1 cellular context compared by ENCODE assay signal in the genomic region with DNA sequence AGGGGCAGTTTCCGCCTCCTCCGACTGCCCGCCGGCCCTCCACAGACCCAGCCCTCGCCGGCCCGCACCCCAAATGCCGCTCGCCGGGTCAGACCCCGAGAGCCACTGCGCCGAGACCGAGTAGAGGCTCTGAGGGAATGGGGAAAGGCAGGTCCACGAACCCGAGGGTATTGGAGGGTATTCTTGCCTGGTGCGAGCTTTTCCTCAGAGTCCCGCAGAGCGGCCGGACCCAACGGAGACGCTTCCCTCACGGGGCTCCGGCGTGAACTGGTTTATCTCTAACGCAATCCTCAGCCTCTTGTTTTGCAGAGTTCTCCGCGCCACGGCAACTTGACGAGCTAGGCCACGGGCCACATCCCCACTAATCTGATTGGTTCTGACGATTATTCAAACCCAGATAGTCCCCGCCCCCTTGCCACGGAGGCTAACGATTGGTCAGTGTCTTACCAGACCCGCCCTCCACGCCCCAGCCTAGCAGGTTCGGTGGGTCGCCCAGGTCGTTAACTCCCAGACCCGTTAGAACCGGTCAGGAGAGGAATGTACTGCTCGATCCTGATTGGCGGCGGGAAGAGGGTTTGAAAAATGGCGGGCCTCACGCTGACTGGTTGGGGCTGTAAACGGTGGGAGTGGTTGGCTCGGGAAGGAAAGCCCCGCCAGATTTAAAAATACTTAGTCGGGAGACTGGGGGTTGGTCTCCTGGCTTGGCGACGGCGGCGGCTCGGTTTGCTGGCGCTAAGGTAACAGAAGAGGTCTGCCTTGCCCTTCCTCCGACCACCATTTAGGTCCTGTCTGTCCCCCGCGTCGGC.
TF ChIP-seq lines count a peak whose summit lies in the region.

A gene (minus strand): TSS at position 274 of the 806 bp plus-strand sequence. CDS start 709 bp downstream, outside the sequence.

TF ChIP-seq in GM12878, 131 proteins besides CTCF, POLR2A, EP300 and RAD21 (continued from another document and continues in another):
- TF ChIP-seq, protein P1, sequence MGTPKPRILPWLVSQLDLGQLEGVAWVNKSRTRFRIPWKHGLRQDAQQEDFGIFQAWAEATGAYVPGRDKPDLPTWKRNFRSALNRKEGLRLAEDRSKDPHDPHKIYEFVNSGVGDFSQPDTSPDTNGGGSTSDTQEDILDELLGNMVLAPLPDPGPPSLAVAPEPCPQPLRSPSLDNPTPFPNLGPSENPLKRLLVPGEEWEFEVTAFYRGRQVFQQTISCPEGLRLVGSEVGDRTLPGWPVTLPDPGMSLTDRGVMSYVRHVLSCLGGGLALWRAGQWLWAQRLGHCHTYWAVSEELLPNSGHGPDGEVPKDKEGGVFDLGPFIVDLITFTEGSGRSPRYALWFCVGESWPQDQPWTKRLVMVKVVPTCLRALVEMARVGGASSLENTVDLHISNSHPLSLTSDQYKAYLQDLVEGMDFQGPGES (IDR thresholded peaks at IDR 0.05) = peak; percentile 86
- TF ChIP-seq SPI1 (IDR thresholded peaks at IDR 0.05; ENCODE audit: borderline replicate concordance, insufficient read depth, low read depth, low read length) (no peak), MEF2A (IDR thresholded peaks at IDR 0.05; ENCODE audit: insufficient read depth, low read depth, low read length) (no peak), BHLHE40 (IDR thresholded peaks at IDR 0.05; ENCODE audit: borderline replicate concordance in 1 of 2, low read depth in 2 of 2, low read length in 1 of 2) (peak in 1 of 2 experiments; percentile 34; a peak in 1 of 4 replicates), ZSCAN29 (IDR thresholded peaks at IDR 0.05) (no peak), POLR2AphosphoS2 (IDR thresholded peaks at IDR 0.05; ENCODE audit: low read depth, low read length) (peak; percentile 85; the same call in 1 of the 2 replicates), TCF3 (IDR thresholded peaks at IDR 0.05; ENCODE audit: borderline replicate concordance, insufficient read depth, low read depth, low read length) (peak; percentile 84; the same call in 1 of the 2 replicates), TCF7 (IDR thresholded peaks at IDR 0.05; ENCODE audit: borderline replicate concordance) (no peak), RAD51 (IDR thresholded peaks at IDR 0.05) (peak; percentile 62; the same call in 1 of the 2 replicates), SIX5 (IDR thresholded peaks at IDR 0.05; ENCODE audit: low read depth, low read length, severe bottlenecking) (no peak), KAT2A (conservative IDR thresholded peaks at IDR 0.05; ENCODE audit: control insufficient read depth, low read depth, low read length) (no peak), CHD4 (IDR thresholded peaks at IDR 0.05) (no peak), TCF12 (IDR thresholded peaks at IDR 0.05; ENCODE audit: low read depth, low read length) (peak; percentile 27; the same call in 1 of the 2 replicates), NBN (IDR thresholded peaks at IDR 0.05) (peak; percentile 67), CREM (IDR thresholded peaks at IDR 0.05; ENCODE audit: low read depth) (peak; percentile 43), FOS (IDR thresholded peaks at IDR 0.05; ENCODE audit: borderline replicate concordance, extremely low read depth, insufficient read length) (peak; percentile 64), SMARCA5 (IDR thresholded peaks at IDR 0.05) (peak; percentile 72), NR2C1 (IDR thresholded peaks at IDR 0.05) (no peak), ZNF24 (IDR thresholded peaks at IDR 0.05) (no peak), FOXM1 (IDR thresholded peaks at IDR 0.05; ENCODE audit: low read depth, low read length) (peak; percentile 97), DPF2 (IDR thresholded peaks at IDR 0.05) (peak; percentile 38; the same call in 1 of the 2 replicates), NFYA (IDR thresholded peaks at IDR 0.05; ENCODE audit: borderline replicate concordance, low read depth, low read length) (peak; percentile 76; the same call in 1 of the 2 replicates), MXI1 (IDR thresholded peaks at IDR 0.05; ENCODE audit: low read depth, low read length) (peak; percentile 90)
- TF ChIP-seq, protein P2, sequence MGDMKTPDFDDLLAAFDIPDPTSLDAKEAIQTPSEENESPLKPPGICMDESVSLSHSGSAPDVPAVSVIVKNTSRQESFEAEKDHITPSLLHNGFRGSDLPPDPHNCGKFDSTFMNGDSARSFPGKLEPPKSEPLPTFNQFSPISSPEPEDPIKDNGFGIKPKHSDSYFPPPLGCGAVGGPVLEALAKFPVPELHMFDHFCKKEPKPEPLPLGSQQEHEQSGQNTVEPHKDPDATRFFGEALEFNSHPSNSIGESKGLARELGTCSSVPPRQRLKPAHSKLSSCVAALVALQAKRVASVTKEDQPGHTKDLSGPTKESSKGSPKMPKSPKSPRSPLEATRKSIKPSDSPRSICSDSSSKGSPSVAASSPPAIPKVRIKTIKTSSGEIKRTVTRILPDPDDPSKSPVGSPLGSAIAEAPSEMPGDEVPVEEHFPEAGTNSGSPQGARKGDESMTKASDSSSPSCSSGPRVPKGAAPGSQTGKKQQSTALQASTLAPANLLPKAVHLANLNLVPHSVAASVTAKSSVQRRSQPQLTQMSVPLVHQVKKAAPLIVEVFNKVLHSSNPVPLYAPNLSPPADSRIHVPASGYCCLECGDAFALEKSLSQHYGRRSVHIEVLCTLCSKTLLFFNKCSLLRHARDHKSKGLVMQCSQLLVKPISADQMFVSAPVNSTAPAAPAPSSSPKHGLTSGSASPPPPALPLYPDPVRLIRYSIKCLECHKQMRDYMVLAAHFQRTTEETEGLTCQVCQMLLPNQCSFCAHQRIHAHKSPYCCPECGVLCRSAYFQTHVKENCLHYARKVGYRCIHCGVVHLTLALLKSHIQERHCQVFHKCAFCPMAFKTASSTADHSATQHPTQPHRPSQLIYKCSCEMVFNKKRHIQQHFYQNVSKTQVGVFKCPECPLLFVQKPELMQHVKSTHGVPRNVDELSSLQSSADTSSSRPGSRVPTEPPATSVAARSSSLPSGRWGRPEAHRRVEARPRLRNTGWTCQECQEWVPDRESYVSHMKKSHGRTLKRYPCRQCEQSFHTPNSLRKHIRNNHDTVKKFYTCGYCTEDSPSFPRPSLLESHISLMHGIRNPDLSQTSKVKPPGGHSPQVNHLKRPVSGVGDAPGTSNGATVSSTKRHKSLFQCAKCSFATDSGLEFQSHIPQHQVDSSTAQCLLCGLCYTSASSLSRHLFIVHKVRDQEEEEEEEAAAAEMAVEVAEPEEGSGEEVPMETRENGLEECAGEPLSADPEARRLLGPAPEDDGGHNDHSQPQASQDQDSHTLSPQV (IDR thresholded peaks at IDR 0.05) = no peak
- TF ChIP-seq, protein P3, sequence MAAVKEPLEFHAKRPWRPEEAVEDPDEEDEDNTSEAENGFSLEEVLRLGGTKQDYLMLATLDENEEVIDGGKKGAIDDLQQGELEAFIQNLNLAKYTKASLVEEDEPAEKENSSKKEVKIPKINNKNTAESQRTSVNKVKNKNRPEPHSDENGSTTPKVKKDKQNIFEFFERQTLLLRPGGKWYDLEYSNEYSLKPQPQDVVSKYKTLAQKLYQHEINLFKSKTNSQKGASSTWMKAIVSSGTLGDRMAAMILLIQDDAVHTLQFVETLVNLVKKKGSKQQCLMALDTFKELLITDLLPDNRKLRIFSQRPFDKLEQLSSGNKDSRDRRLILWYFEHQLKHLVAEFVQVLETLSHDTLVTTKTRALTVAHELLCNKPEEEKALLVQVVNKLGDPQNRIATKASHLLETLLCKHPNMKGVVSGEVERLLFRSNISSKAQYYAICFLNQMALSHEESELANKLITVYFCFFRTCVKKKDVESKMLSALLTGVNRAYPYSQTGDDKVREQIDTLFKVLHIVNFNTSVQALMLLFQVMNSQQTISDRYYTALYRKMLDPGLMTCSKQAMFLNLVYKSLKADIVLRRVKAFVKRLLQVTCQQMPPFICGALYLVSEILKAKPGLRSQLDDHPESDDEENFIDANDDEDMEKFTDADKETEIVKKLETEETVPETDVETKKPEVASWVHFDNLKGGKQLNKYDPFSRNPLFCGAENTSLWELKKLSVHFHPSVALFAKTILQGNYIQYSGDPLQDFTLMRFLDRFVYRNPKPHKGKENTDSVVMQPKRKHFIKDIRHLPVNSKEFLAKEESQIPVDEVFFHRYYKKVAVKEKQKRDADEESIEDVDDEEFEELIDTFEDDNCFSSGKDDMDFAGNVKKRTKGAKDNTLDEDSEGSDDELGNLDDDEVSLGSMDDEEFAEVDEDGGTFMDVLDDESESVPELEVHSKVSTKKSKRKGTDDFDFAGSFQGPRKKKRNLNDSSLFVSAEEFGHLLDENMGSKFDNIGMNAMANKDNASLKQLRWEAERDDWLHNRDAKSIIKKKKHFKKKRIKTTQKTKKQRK (IDR thresholded peaks at IDR 0.05; ENCODE audit: low read depth, low read length) = no peak
- TF ChIP-seq, protein P4, sequence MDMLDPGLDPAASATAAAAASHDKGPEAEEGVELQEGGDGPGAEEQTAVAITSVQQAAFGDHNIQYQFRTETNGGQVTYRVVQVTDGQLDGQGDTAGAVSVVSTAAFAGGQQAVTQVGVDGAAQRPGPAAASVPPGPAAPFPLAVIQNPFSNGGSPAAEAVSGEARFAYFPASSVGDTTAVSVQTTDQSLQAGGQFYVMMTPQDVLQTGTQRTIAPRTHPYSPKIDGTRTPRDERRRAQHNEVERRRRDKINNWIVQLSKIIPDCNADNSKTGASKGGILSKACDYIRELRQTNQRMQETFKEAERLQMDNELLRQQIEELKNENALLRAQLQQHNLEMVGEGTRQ (IDR thresholded peaks at IDR 0.05; ENCODE audit: borderline replicate concordance, low read depth, low read length) = peak; percentile 35; the same call in 1 of the 2 replicates
- TF ChIP-seq, protein P5, sequence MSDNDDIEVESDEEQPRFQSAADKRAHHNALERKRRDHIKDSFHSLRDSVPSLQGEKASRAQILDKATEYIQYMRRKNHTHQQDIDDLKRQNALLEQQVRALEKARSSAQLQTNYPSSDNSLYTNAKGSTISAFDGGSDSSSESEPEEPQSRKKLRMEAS (IDR thresholded peaks at IDR 0.05; ENCODE audit: low read depth, low read length) = peak; percentile 73
- TF ChIP-seq, protein P6, sequence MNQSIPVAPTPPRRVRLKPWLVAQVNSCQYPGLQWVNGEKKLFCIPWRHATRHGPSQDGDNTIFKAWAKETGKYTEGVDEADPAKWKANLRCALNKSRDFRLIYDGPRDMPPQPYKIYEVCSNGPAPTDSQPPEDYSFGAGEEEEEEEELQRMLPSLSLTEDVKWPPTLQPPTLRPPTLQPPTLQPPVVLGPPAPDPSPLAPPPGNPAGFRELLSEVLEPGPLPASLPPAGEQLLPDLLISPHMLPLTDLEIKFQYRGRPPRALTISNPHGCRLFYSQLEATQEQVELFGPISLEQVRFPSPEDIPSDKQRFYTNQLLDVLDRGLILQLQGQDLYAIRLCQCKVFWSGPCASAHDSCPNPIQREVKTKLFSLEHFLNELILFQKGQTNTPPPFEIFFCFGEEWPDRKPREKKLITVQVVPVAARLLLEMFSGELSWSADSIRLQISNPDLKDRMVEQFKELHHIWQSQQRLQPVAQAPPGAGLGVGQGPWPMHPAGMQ (IDR thresholded peaks at IDR 0.05; ENCODE audit: borderline replicate concordance) = no peak
- TF ChIP-seq, protein P7, sequence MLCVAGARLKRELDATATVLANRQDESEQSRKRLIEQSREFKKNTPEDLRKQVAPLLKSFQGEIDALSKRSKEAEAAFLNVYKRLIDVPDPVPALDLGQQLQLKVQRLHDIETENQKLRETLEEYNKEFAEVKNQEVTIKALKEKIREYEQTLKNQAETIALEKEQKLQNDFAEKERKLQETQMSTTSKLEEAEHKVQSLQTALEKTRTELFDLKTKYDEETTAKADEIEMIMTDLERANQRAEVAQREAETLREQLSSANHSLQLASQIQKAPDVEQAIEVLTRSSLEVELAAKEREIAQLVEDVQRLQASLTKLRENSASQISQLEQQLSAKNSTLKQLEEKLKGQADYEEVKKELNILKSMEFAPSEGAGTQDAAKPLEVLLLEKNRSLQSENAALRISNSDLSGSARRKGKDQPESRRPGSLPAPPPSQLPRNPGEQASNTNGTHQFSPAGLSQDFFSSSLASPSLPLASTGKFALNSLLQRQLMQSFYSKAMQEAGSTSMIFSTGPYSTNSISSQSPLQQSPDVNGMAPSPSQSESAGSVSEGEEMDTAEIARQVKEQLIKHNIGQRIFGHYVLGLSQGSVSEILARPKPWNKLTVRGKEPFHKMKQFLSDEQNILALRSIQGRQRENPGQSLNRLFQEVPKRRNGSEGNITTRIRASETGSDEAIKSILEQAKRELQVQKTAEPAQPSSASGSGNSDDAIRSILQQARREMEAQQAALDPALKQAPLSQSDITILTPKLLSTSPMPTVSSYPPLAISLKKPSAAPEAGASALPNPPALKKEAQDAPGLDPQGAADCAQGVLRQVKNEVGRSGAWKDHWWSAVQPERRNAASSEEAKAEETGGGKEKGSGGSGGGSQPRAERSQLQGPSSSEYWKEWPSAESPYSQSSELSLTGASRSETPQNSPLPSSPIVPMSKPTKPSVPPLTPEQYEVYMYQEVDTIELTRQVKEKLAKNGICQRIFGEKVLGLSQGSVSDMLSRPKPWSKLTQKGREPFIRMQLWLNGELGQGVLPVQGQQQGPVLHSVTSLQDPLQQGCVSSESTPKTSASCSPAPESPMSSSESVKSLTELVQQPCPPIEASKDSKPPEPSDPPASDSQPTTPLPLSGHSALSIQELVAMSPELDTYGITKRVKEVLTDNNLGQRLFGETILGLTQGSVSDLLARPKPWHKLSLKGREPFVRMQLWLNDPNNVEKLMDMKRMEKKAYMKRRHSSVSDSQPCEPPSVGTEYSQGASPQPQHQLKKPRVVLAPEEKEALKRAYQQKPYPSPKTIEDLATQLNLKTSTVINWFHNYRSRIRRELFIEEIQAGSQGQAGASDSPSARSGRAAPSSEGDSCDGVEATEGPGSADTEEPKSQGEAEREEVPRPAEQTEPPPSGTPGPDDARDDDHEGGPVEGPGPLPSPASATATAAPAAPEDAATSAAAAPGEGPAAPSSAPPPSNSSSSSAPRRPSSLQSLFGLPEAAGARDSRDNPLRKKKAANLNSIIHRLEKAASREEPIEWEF (IDR thresholded peaks at IDR 0.05; ENCODE audit: insufficient replicate concordance, low read depth, low read length) = peak; percentile 58
- TF ChIP-seq, protein P8, sequence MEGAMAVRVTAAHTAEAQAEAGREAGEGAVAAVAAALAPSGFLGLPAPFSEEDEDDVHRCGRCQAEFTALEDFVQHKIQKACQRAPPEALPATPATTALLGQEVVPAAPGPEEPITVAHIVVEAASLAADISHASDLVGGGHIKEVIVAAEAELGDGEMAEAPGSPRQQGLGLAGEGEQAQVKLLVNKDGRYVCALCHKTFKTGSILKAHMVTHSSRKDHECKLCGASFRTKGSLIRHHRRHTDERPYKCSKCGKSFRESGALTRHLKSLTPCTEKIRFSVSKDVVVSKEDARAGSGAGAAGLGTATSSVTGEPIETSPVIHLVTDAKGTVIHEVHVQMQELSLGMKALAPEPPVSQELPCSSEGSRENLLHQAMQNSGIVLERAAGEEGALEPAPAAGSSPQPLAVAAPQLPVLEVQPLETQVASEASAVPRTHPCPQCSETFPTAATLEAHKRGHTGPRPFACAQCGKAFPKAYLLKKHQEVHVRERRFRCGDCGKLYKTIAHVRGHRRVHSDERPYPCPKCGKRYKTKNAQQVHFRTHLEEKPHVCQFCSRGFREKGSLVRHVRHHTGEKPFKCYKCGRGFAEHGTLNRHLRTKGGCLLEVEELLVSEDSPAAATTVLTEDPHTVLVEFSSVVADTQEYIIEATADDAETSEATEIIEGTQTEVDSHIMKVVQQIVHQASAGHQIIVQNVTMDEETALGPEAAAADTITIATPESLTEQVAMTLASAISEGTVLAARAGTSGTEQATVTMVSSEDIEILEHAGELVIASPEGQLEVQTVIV (IDR thresholded peaks at IDR 0.05; ENCODE audit: borderline replicate concordance, partially characterized antibody) = no peak
